Comparison of ENCODE assay signal across 21 cellular contexts in genomic region chr18:48700222-48700845, GRCh38.
"Had no signal": no experiment of that assay in that cellular context is flagged by ENCODE, and none has a peak within 500 bp of the region (broad histone marks: within the 10 kb centered on the region; RNA-seq: fewer than 3 reads in every experiment).

No MANE protein-coding gene starts in this region.

- H3K27ac Mint-ChIP-seq: effector memory CD8-positive, alpha-beta T cell had no signal

- ATAC-seq: effector memory CD8-positive, alpha-beta T cell; gastrocnemius medialis; heart right ventricle; left colon; mucosa of descending colon; naive thymus-derived CD8-positive, alpha-beta T cell; upper lobe of right lung had no signal

- H3K27me3 Mint-ChIP-seq: effector memory CD8-positive, alpha-beta T cell; naive thymus-derived CD8-positive, alpha-beta T cell had no signal

- H3K27me3 ChIP-seq: esophagus muscularis mucosa, gastrocnemius medialis, heart right ventricle, ovary, right atrium auricular region, sigmoid colon, tibial artery, upper lobe of right lung, vagina had no signal

- H3K4me3 ChIP-seq: esophagus muscularis mucosa, gastrocnemius medialis, heart right ventricle, mucosa of descending colon, ovary, right atrium auricular region, sigmoid colon, skin epidermis, tibial artery, upper lobe of right lung, vagina had no signal

- FAIRE-seq: kidney had no signal

- DNase-seq: effector memory CD8-positive, alpha-beta T cell; gastrocnemius medialis; heart right ventricle; kidney; left colon; mammary epithelial cell; mucosa of descending colon; ovary; sigmoid colon; stimulated activated CD4-positive, alpha-beta T cell treated with anti-CD3 and anti-CD28 coated beads, Interleukin-2, amount 100 ng/mL, for 24 hours; stimulated activated CD4-positive, alpha-beta T cell treated with anti-CD3 and anti-CD28 coated beads, Interleukin-4, amount 100 ng/mL, for 4 hours; stimulated activated naive CD4-positive, alpha-beta T cell treated with Interleukin-2 at 50 U/mL for 16 hours; tibial artery; upper lobe of right lung had no signal

- H3K36me3 Mint-ChIP-seq: naive thymus-derived CD8-positive, alpha-beta T cell had no signal

- H3K4me3 Mint-ChIP-seq: effector memory CD8-positive, alpha-beta T cell; naive thymus-derived CD8-positive, alpha-beta T cell; neural crest cell had no signal

- H3K4me1 ChIP-seq: upper lobe of right lung, vagina had no signal

- H3K9me3 ChIP-seq: esophagus muscularis mucosa, gastrocnemius medialis, heart right ventricle, mucosa of descending colon, ovary, right atrium auricular region, sigmoid colon, tibial artery, upper lobe of right lung, vagina had no signal

- H3K9me3 Mint-ChIP-seq: effector memory CD8-positive, alpha-beta T cell; naive thymus-derived CD8-positive, alpha-beta T cell; neural crest cell had no signal

- H3K36me3 ChIP-seq: gastrocnemius medialis, ovary, right atrium auricular region, upper lobe of right lung, vagina had no signal

- H3K27ac ChIP-seq: epithelial cell of prostate, esophagus muscularis mucosa, gastrocnemius medialis, heart right ventricle, ovary, right atrium auricular region, sigmoid colon, skin epidermis, tibial artery, upper lobe of right lung, vagina had no signal
